Comparison of ENCODE assay signal across 13 cellular contexts in the genomic region with DNA sequence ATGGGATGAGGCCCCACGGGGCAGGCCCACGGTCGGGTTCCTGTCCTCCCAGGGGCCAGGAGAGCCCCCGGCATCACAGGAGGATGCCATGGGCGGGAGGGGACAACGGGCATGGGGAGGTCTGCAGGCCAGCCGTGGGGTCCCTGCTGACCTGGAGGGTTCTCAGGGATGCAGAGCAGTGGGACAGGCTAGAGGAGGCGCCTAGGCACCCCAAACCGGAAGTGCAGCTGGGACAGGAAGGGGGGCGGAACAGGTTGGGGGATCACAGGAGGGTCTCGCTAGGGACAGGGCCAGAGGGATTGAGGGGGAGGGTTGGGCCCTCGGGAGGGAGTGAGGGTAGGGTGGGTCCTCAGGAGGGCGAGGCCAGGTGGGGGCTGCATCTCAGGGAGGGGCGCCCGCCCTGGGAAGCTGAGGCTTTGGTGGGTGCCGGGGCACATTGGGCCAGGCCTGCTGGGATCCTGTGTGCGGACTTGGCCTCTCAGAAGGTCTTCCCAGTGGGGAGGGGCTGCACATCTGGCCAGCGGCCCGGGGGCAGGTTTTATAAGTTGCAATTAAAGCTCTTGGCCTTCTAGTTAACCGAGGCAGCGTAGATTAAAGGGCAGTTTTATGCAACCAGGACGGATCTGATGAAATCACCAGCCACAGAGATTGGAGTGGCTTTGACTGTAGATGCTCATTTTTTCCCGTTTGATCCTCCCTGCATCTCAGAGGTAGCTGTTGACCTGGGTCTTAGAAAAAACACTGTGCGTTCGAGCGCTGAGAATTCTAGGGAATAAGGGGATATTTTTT.
"Had no signal": no experiment of that assay in that cellular context is flagged by ENCODE, and none has a peak within 500 bp of the region (broad histone marks: within the 10 kb centered on the region; RNA-seq: fewer than 3 reads in every experiment).

No MANE protein-coding gene starts in this region.

- ATAC-seq: activated CD8-positive, alpha-beta memory T cell treated with anti-CD3 and anti-CD28 coated beads, Interleukin-2, amount 10 ng/mL, durations not matched to agents 7 days and 5 days; activated T-cell treated with anti-CD3 and anti-CD28 coated beads, Interleukin-2, amount 50 U/mL, for 4 hours; left colon; stimulated activated naive B cell treated with anti-CD40 and anti-IgM and Interleukin-4, amounts not matched to agents 10 μg/mL and 1 μg/mL and 100 μg/mL, for 72 hours had no signal

- H3K27ac ChIP-seq: dorsolateral prefrontal cortex, neural progenitor cell, parathyroid adenoma had no signal

- H3K27ac Mint-ChIP-seq: activated CD8-positive, alpha-beta memory T cell treated with anti-CD3 and anti-CD28 coated beads, Interleukin-2, amount 10 ng/mL, durations not matched to agents 7 days and 5 days; activated naive CD8-positive, alpha-beta T cell treated with anti-CD3 and anti-CD28 coated beads for 36 hours; stimulated activated naive B cell treated with anti-CD40 and anti-IgM and Interleukin-4, amounts not matched to agents 10 μg/mL and 1 μg/mL and 100 μg/mL, for 72 hours; T-helper 2 cell treated with Interferon-gamma antibody and Interleukin-4, amounts not matched to agents 5 μg/mL and 100 μg/mL, for 36 hours had no signal

- H3K9ac ChIP-seq: neural progenitor cell, parathyroid adenoma had no signal

- H3K4me1 Mint-ChIP-seq: activated CD8-positive, alpha-beta memory T cell treated with anti-CD3 and anti-CD28 coated beads, Interleukin-2, amount 10 ng/mL, durations not matched to agents 7 days and 5 days; activated naive CD8-positive, alpha-beta T cell treated with anti-CD3 and anti-CD28 coated beads for 36 hours; stimulated activated naive B cell treated with anti-CD40 and anti-IgM and Interleukin-4, amounts not matched to agents 10 μg/mL and 1 μg/mL and 100 μg/mL, for 72 hours had no signal

- H3K4me3 ChIP-seq: dorsolateral prefrontal cortex, neural progenitor cell had no signal

- H3K27me3 Mint-ChIP-seq: activated CD8-positive, alpha-beta memory T cell treated with anti-CD3 and anti-CD28 coated beads, Interleukin-2, amount 10 ng/mL, durations not matched to agents 7 days and 5 days; activated naive CD8-positive, alpha-beta T cell treated with anti-CD3 and anti-CD28 coated beads for 36 hours had no signal

- DNase-seq: activated CD4-positive, alpha-beta T cell treated with anti-CD3 and anti-CD28 coated beads, Interleukin-2, amount 50 U/mL, for 4 hours; activated CD8-positive, alpha-beta memory T cell treated with anti-CD3 and anti-CD28 coated beads, Interleukin-2, amount 10 ng/mL, durations not matched to agents 7 days and 5 days; activated gamma-delta T cell; activated naive CD8-positive, alpha-beta T cell treated with anti-CD3 and anti-CD28 coated beads for 36 hours; activated T-cell treated with anti-CD3 and anti-CD28 coated beads, Interleukin-2, amount 50 U/mL, for 4 hours; left colon; mesendoderm; stimulated activated naive B cell treated with anti-CD40 and anti-IgM and Interleukin-4, amounts not matched to agents 10 μg/mL and 1 μg/mL and 100 μg/mL, for 72 hours; SW 1271 had no signal

- H3K4me2 ChIP-seq: neural progenitor cell had no signal

- H3K36me3 ChIP-seq: neural progenitor cell had no signal

- H3K27me3 ChIP-seq: neural progenitor cell had no signal

- H3K4me3 Mint-ChIP-seq: activated CD8-positive, alpha-beta memory T cell treated with anti-CD3 and anti-CD28 coated beads, Interleukin-2, amount 10 ng/mL, durations not matched to agents 7 days and 5 days; activated naive CD8-positive, alpha-beta T cell treated with anti-CD3 and anti-CD28 coated beads for 36 hours; activated T-cell treated with anti-CD3 and anti-CD28 coated beads, Interleukin-2, amount 50 U/mL, for 4 hours; neural progenitor cell; stimulated activated naive B cell treated with anti-CD40 and anti-IgM and Interleukin-4, amounts not matched to agents 10 μg/mL and 1 μg/mL and 100 μg/mL, for 72 hours; T-helper 2 cell treated with Interferon-gamma antibody and Interleukin-4, amounts not matched to agents 5 μg/mL and 100 μg/mL, for 36 hours had no signal

- H3K36me3 Mint-ChIP-seq: activated CD8-positive, alpha-beta memory T cell treated with anti-CD3 and anti-CD28 coated beads, Interleukin-2, amount 10 ng/mL, durations not matched to agents 7 days and 5 days; activated naive CD8-positive, alpha-beta T cell treated with anti-CD3 and anti-CD28 coated beads for 36 hours; neural progenitor cell; stimulated activated naive B cell treated with anti-CD40 and anti-IgM and Interleukin-4, amounts not matched to agents 10 μg/mL and 1 μg/mL and 100 μg/mL, for 72 hours had no signal

- H3K4me1 ChIP-seq: parathyroid adenoma had no signal

- H3K9me3 Mint-ChIP-seq: activated naive CD8-positive, alpha-beta T cell treated with anti-CD3 and anti-CD28 coated beads for 36 hours; activated T-cell treated with anti-CD3 and anti-CD28 coated beads, Interleukin-2, amount 50 U/mL, for 4 hours; neural progenitor cell; stimulated activated naive B cell treated with anti-CD40 and anti-IgM and Interleukin-4, amounts not matched to agents 10 μg/mL and 1 μg/mL and 100 μg/mL, for 72 hours; T-helper 2 cell treated with Interferon-gamma antibody and Interleukin-4, amounts not matched to agents 5 μg/mL and 100 μg/mL, for 36 hours had no signal
